In the genomic region with DNA sequence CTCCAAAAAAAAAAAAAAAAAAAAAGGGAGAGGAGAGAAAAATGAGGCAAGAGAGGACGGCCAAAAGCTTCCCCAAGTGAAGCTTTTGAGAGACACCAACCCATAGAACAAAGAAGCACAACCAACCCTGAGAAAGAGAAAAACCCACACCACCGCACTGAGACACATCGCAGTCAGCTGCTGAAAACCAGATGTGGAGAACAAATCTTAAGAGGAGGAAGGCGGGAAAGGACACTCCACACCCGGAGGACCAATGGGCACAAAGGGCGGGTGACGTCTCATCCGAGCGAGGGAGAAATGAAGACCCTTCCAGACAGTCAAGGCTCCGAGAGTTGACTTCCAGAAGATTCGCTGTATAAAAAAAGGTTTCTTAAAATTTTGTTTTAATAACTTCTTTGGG, we compare ENCODE assay signal across 9 cellular contexts.
A peak's percentile ranks its signal among the peaks of the same experiment; 100 is the strongest.
DNase-seq lines count a peak whose midpoint lies in the region; ATAC-seq and TF ChIP-seq lines count a peak whose summit lies in the region.
"Had no signal": no experiment of that assay in that cellular context is flagged by ENCODE, and none has a peak within 500 bp of the region (broad histone marks: within the 10 kb centered on the region; RNA-seq: fewer than 3 reads in every experiment).

No MANE protein-coding gene starts in this region.

- intact Hi-C loops in natural killer cell (cut with micrococcal nuclease), result no loop called here

- H3K27me3 Mint-ChIP-seq in stimulated activated naive CD8-positive, alpha-beta T cell treated with anti-CD3 and anti-CD28 coated beads, Interleukin-15, Interleukin-2, amounts not matched to agents 100 ng/mL and 50 ng/mL, for 24 hours, result no peaks in the 10 kb centered on the region
- H3K27me3 Mint-ChIP-seq in chondrocyte (ENCODE audit: low read depth) (no peaks in the 10 kb centered on the region), natural killer cell (ENCODE audit: low read depth in 2 of 2) (peaks cover 0 to 36% of the 10 kb centered on the region in 2 donors)

- DNase-seq in stimulated activated naive CD8-positive, alpha-beta T cell treated with anti-CD3 and anti-CD28 coated beads, Interleukin-15, Interleukin-2, amounts not matched to agents 100 U/mL and 50 U/mL, for 24 hours, result no peak
- DNase-seq in chondrocyte (ENCODE audit: low spot score) (no peak), natural killer cell (no peak), NCI-H1105 (lab: John Stamatoyannopoulos, UW) (no peak), islet precursor cell (no peak)
- DNase-seq: NCI-H748 treated with DMSO at 0.1 percent for 48 hours had no signal

- TF ChIP-seq CTCF in chondrocyte (IDR thresholded peaks at IDR 0.05) (no peak), natural killer cell (IDR thresholded peaks at IDR 0.05) (no peak)

- peak overlapping the region; percentile 14 for H3K4me3 Mint-ChIP-seq in stimulated activated naive CD8-positive, alpha-beta T cell treated with anti-CD3 and anti-CD28 coated beads, Interleukin-15, Interleukin-2, amounts not matched to agents 100 ng/mL and 50 ng/mL, for 24 hours
- H3K4me3 Mint-ChIP-seq in chondrocyte (ENCODE audit: unreplicated experiment) (peak overlapping the region; percentile 36), natural killer cell (peak overlapping the region; percentile 73)

- H3K36me3 Mint-ChIP-seq in stimulated activated naive CD8-positive, alpha-beta T cell treated with anti-CD3 and anti-CD28 coated beads, Interleukin-15, Interleukin-2, amounts not matched to agents 100 ng/mL and 50 ng/mL, for 24 hours (ENCODE audit: low read depth), result peaks cover 25% of the 10 kb centered on the region
- H3K36me3 Mint-ChIP-seq in chondrocyte (ENCODE audit: low read depth) (peaks cover 23% of the 10 kb centered on the region), natural killer cell (no peaks in the 10 kb centered on the region)

- no peak for ATAC-seq in stimulated activated naive CD8-positive, alpha-beta T cell treated with anti-CD3 and anti-CD28 coated beads, Interleukin-15, Interleukin-2, amounts not matched to agents 100 U/mL and 50 U/mL, for 24 hours
- no peak for ATAC-seq in natural killer cell
- ATAC-seq in HG02885 (IDR thresholded peaks at IDR 0.05; ENCODE audit: poor library complexity, unreplicated experiment), result no peak
- no peak for ATAC-seq in HG02870 (IDR thresholded peaks at IDR 0.05; ENCODE audit: unreplicated experiment)

- peak overlapping the region; percentile 57 for H3K27ac Mint-ChIP-seq in stimulated activated naive CD8-positive, alpha-beta T cell treated with anti-CD3 and anti-CD28 coated beads, Interleukin-15, Interleukin-2, amounts not matched to agents 100 ng/mL and 50 ng/mL, for 24 hours
- H3K27ac Mint-ChIP-seq in chondrocyte (ENCODE audit: unreplicated experiment), result peak overlapping the region; percentile 99
- H3K27ac Mint-ChIP-seq in natural killer cell, result peak overlapping the region; percentile 72 to 79

- no peaks in the 10 kb centered on the region for H3K9me3 Mint-ChIP-seq in stimulated activated naive CD8-positive, alpha-beta T cell treated with anti-CD3 and anti-CD28 coated beads, Interleukin-15, Interleukin-2, amounts not matched to agents 100 ng/mL and 50 ng/mL, for 24 hours
- no peaks in the 10 kb centered on the region for H3K9me3 Mint-ChIP-seq in chondrocyte (ENCODE audit: low read depth)
- H3K9me3 Mint-ChIP-seq in natural killer cell, result no peaks in the 10 kb centered on the region

- H3K4me1 Mint-ChIP-seq in stimulated activated naive CD8-positive, alpha-beta T cell treated with anti-CD3 and anti-CD28 coated beads, Interleukin-15, Interleukin-2, amounts not matched to agents 100 ng/mL and 50 ng/mL, for 24 hours (ENCODE audit: low read depth), result peaks cover 51% of the 10 kb centered on the region
- H3K4me1 Mint-ChIP-seq in chondrocyte (ENCODE audit: low read depth) (peaks cover 97% of the 10 kb centered on the region), natural killer cell (peaks cover 31 to 35% of the 10 kb centered on the region in 2 donors)

Comparison
In these comparisons a context has a peak if more than half of its experiments do, and no peak if none do; other contexts are left out.
1. H3K4me3 Mint-ChIP-seq: peak in every context shown above with its lines; median percentile 73 in natural killer cell; 36 in chondrocyte; 14 in stimulated activated naive CD8-positive, alpha-beta T cell treated with anti-CD3 and anti-CD28 coated beads, Interleukin-15, Interleukin-2, amounts not matched to agents 100 ng/mL and 50 ng/mL, for 24 hours.